16 cellular contexts compared by ENCODE assay signal in the genomic region with DNA sequence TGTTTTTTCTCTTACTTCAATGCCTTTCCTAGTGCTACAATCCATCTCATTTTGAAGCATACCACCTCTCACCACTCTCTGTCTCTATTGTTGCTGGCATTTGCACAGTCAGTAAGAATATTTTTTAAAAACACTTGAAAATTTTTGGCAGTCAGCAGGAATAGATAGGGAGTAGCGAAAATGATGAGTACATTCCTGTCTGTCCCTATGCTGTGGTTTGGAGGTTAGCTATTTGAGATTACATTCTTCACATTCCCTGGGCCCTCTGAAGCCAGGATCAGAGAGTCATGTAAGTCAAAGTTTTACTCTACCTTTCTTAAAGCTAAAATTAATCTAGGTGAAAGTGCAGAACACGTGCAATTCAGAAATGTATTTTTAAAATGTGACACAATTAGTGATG. TPM values are rescaled to one million over a fixed set of nuclear protein-coding genes. Genes with fewer than 3 reads are reported as not detected.
DNase-seq lines count a peak whose midpoint lies in the region; ATAC-seq, FAIRE-seq and TF ChIP-seq lines count a peak whose summit lies in the region.
"Had no signal": no experiment of that assay in that cellular context is flagged by ENCODE, and none has a peak within 500 bp of the region (broad histone marks: within the 10 kb centered on the region; RNA-seq: fewer than 3 reads in every experiment).

No MANE protein-coding gene starts in this region.

- no peak for FAIRE-seq in A549 (lab: Jason Lieb, UNC)

- H3K9me3 Mint-ChIP-seq in activated T-cell treated with anti-CD3 and anti-CD28 coated beads, Interleukin-2, amount 50 U/mL, for 24 hours: peaks cover 5% of the 10 kb centered on the region

- no peaks in the 10 kb centered on the region for H3K9me3 ChIP-seq in A549
- H3K9me3 ChIP-seq: body of pancreas, transverse colon had no signal

- H3K4me3 Mint-ChIP-seq in activated T-cell treated with anti-CD3 and anti-CD28 coated beads, Interleukin-2, amount 50 U/mL, for 24 hours: no peak overlapping the region
- H3K4me3 Mint-ChIP-seq: activated B cell treated with CpG ODN at 0.5 μM for 24 hours; B cell; naive thymus-derived CD4-positive, alpha-beta T cell had no signal

- TF ChIP-seq CTCF in A549 (IDR thresholded peaks at IDR 0.05): no peak

- peak overlapping the region; percentile 47 to 71; a peak in 5 of 6 replicates for H3K27ac ChIP-seq in A549
- H3K27ac ChIP-seq: body of pancreas, transverse colon had no signal

- ATAC-seq in A549 (peak; percentile 78 to 94; a peak in 5 of 6 replicates), GM21390 (IDR thresholded peaks at IDR 0.05; ENCODE audit: unreplicated experiment) (no peak)
- ATAC-seq: body of pancreas; naive thymus-derived CD4-positive, alpha-beta T cell had no signal

- H3K4me1 ChIP-seq in A549: peaks cover 37% of the 10 kb centered on the region
- H3K4me1 ChIP-seq: body of pancreas, transverse colon had no signal

- H3K4me2 ChIP-seq in A549: peak overlapping the region; percentile 63

- 0% methylated on average over 2 of the region's 2 CpGs for WGBS in A549 (ENCODE audit: missing lambda C conversion rate)

- TF ChIP-seq POLR2A in A549 (IDR thresholded peaks at IDR 0.05; ENCODE audit: low read length): no peak

- H3K27ac Mint-ChIP-seq in activated T-cell treated with anti-CD3 and anti-CD28 coated beads, Interleukin-2, amount 50 U/mL, for 24 hours: no peak overlapping the region
- H3K27ac Mint-ChIP-seq: activated B cell treated with CpG ODN at 0.5 μM for 24 hours; B cell; naive thymus-derived CD4-positive, alpha-beta T cell had no signal

- TF ChIP-seq EP300 in A549 (IDR thresholded peaks at IDR 0.05): no peak

- DNase-seq in A549 (ENCODE audit: low read depth in 1 of 2, low spot score in 1 of 2) (peak in 1 of 2 experiments; percentile 73), HCEC 1CT (peak; percentile 53), amniotic epithelial cell (ENCODE audit: low read depth) (peak; percentile 84), kidney tubule cell (ENCODE audit: low spot score) (peak; percentile 85), midbrain (lab: John Stamatoyannopoulos, UW) (no peak), KBM-7 (no peak)
- DNase-seq in activated T-cell treated with anti-CD3 and anti-CD28 coated beads, Interleukin-2, amount 50 U/mL, for 24 hours: no peak
- DNase-seq: activated B cell treated with CpG ODN at 0.5 μM for 24 hours; activated T-cell treated with anti-CD3 and anti-CD28 coated beads, Interleukin-2, amount 50 U/mL, for 48 hours; body of pancreas; naive thymus-derived CD4-positive, alpha-beta T cell; NCI-H1417 treated with DMSO at 0.1 percent for 48 hours; NCI-H526 treated with DMSO at 0.1 percent for 48 hours; transverse colon had no signal

- CTCF ChIA-PET in A549 (lab: Yijun Ruan, JAX): no interaction called here

- H3K4me3 ChIP-seq in A549: no peak overlapping the region; the same call in 2 of the 3 replicates
- H3K4me3 ChIP-seq: body of pancreas, transverse colon had no signal

- 0 out of 5 replicates have a peak, but pooled peaks of 1 of the 2 experiments have one; percentile 4 for TF ChIP-seq RAD21 in A549 (conservative IDR thresholded peaks at IDR 0.05 in 1 of 2, IDR thresholded peaks at IDR 0.05 in 1 of 2)

- no peaks in the 10 kb centered on the region for H3K36me3 Mint-ChIP-seq in activated T-cell treated with anti-CD3 and anti-CD28 coated beads, Interleukin-2, amount 50 U/mL, for 24 hours (ENCODE audit: low read depth)
- H3K36me3 Mint-ChIP-seq: naive thymus-derived CD4-positive, alpha-beta T cell had no signal

- in situ Hi-C loops in KBM-7 (cut with MboI; ENCODE audit: low pct_unique_long_range_greater_than_20kb, low sequenced_read_pairs): no loop called here

- no peaks in the 10 kb centered on the region for H3K4me1 Mint-ChIP-seq in activated T-cell treated with anti-CD3 and anti-CD28 coated beads, Interleukin-2, amount 50 U/mL, for 24 hours (ENCODE audit: low read depth)
- H3K4me1 Mint-ChIP-seq: activated B cell treated with CpG ODN at 0.5 μM for 24 hours; B cell; naive thymus-derived CD4-positive, alpha-beta T cell had no signal

- POLR2A ChIA-PET in A549 (lab: Yijun Ruan, JAX): no interaction called here

- H3K27me3 Mint-ChIP-seq in activated T-cell treated with anti-CD3 and anti-CD28 coated beads, Interleukin-2, amount 50 U/mL, for 24 hours: no peaks in the 10 kb centered on the region
- H3K27me3 Mint-ChIP-seq: activated B cell treated with CpG ODN at 0.5 μM for 24 hours; B cell; naive thymus-derived CD4-positive, alpha-beta T cell had no signal

TF ChIP-seq in A549, 52 proteins besides CTCF, POLR2A, EP300 and RAD21:
- TF ChIP-seq GATA3 (IDR thresholded peaks at IDR 0.05; ENCODE audit: borderline replicate concordance) (peak; percentile 84), CEBPB (IDR thresholded peaks at IDR 0.05) (peak in 1 of 2 experiments; percentile 14; a peak in 1 of 4 replicates), MAFK (IDR thresholded peaks at IDR 0.05; ENCODE audit: partially characterized antibody) (peak; percentile 35), HOXA7 (CRISPR knock-in tag; IDR thresholded peaks at IDR 0.05) (no peak)
- TF ChIP-seq, protein P1, sequence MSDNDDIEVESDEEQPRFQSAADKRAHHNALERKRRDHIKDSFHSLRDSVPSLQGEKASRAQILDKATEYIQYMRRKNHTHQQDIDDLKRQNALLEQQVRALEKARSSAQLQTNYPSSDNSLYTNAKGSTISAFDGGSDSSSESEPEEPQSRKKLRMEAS (IDR thresholded peaks at IDR 0.05): peak; percentile 14; the same call in 1 of the 2 replicates

RNA-seq across cellular contexts. Expression of a gene that starts 53.0 kb away (rescaled TPM):
- 0.78 and 0.81 TPM in 2 replicates for polyA plus RNA-seq in A549 (2011; rRNA removed)
- 0.15 and 0.22 TPM in 2 replicates for polyA plus RNA-seq in A549 (2012; cell fraction: cytosol; rRNA removed)
- polyA plus RNA-seq in A549 (2012; cell fraction: nucleus; rRNA removed): 0.10 and 0.20 TPM in 2 replicates
- 0.35 to 0.53 TPM (median 0.48 TPM) in 3 replicates for polyA plus RNA-seq in A549 (2017; fragmentation: RNase III; extraction: RNeasy Plus Mini Kit Qiagen cat#74134 plus additional on column Dnase treatment)
- polyA minus RNA-seq in A549 (2011; rRNA and poly(A)+ RNA removed): 1.3 and 1.5 TPM in 2 replicates
- polyA plus RNA-seq: naive thymus-derived CD4-positive, alpha-beta T cell had no signal

Comparison
In these comparisons a context has a peak if more than half of its experiments do, and no peak if none do; other contexts are left out.
1. DNase-seq: peak in HCEC 1CT (single experiment), amniotic epithelial cell (single experiment) and kidney tubule cell (single experiment); none in activated T-cell treated with anti-CD3 and anti-CD28 coated beads, Interleukin-2, amount 50 U/mL, for 24 hours (single experiment), midbrain (single experiment) and KBM-7 (single experiment).